ENCODE assay signal across 1 cellular context in the genomic region with DNA sequence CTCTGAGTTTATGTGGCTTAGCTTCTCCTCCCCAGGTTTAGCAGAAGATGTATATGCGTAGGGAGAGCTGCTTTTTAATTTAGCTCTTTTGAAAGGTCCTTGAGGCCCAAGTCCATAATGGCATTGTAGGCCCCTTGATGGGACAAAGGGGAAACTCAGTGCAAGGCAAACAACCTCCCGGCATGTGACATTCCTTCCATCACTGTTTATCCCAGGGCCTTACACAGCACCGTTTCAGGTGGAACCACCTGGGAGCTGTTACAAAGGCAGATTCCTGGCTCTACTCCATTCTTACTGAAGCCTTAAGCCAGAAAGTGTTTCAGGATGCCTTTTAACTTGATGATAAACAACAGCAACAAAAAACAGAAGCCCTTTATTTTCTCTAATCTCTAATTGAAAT.
TF ChIP-seq lines count a peak whose summit lies in the region.

No MANE protein-coding gene starts in this region.

TF ChIP-seq in GM23338, 12 proteins besides CTCF, POLR2A, EP300 and RAD21 (continued from another document):
- TF ChIP-seq, protein P1, sequence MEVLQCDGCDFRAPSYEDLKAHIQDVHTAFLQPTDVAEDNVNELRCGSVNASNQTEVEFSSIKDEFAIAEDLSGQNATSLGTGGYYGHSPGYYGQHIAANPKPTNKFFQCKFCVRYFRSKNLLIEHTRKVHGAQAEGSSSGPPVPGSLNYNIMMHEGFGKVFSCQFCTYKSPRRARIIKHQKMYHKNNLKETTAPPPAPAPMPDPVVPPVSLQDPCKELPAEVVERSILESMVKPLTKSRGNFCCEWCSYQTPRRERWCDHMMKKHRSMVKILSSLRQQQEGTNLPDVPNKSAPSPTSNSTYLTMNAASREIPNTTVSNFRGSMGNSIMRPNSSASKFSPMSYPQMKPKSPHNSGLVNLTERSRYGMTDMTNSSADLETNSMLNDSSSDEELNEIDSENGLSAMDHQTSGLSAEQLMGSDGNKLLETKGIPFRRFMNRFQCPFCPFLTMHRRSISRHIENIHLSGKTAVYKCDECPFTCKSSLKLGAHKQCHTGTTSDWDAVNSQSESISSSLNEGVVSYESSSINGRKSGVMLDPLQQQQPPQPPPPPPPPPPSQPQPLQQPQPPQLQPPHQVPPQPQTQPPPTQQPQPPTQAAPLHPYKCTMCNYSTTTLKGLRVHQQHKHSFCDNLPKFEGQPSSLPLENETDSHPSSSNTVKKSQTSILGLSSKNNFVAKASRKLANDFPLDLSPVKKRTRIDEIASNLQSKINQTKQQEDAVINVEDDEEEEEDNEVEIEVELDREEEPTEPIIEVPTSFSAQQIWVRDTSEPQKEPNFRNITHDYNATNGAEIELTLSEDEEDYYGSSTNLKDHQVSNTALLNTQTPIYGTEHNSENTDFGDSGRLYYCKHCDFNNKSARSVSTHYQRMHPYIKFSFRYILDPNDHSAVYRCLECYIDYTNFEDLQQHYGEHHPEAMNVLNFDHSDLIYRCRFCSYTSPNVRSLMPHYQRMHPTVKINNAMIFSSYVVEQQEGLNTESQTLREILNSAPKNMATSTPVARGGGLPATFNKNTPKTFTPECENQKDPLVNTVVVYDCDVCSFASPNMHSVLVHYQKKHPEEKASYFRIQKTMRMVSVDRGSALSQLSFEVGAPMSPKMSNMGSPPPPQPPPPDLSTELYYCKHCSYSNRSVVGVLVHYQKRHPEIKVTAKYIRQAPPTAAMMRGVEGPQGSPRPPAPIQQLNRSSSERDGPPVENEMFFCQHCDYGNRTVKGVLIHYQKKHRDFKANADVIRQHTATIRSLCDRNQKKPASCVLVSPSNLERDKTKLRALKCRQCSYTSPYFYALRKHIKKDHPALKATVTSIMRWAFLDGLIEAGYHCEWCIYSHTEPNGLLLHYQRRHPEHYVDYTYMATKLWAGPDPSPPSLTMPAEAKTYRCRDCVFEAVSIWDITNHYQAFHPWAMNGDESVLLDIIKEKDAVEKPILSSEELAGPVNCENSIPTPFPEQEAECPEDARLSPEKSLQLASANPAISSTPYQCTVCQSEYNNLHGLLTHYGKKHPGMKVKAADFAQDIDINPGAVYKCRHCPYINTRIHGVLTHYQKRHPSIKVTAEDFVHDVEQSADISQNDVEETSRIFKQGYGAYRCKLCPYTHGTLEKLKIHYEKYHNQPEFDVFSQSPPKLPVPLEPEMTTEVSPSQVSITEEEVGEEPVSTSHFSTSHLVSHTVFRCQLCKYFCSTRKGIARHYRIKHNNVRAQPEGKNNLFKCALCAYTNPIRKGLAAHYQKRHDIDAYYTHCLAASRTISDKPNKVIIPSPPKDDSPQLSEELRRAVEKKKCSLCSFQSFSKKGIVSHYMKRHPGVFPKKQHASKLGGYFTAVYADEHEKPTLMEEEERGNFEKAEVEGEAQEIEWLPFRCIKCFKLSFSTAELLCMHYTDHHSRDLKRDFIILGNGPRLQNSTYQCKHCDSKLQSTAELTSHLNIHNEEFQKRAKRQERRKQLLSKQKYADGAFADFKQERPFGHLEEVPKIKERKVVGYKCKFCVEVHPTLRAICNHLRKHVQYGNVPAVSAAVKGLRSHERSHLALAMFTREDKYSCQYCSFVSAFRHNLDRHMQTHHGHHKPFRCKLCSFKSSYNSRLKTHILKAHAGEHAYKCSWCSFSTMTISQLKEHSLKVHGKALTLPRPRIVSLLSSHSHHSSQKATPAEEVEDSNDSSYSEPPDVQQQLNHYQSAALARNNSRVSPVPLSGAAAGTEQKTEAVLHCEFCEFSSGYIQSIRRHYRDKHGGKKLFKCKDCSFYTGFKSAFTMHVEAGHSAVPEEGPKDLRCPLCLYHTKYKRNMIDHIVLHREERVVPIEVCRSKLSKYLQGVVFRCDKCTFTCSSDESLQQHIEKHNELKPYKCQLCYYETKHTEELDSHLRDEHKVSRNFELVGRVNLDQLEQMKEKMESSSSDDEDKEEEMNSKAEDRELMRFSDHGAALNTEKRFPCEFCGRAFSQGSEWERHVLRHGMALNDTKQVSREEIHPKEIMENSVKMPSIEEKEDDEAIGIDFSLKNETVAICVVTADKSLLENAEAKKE (CRISPR knock-in tag; IDR thresholded peaks at IDR 0.05): no peak
- no peak for TF ChIP-seq EZH2 (IDR thresholded peaks at IDR 0.05; ENCODE audit: low read depth, unreplicated experiment)
- no peak for TF ChIP-seq STAT1 (IDR thresholded peaks at IDR 0.05; ENCODE audit: unreplicated experiment)
- TF ChIP-seq, protein P2, sequence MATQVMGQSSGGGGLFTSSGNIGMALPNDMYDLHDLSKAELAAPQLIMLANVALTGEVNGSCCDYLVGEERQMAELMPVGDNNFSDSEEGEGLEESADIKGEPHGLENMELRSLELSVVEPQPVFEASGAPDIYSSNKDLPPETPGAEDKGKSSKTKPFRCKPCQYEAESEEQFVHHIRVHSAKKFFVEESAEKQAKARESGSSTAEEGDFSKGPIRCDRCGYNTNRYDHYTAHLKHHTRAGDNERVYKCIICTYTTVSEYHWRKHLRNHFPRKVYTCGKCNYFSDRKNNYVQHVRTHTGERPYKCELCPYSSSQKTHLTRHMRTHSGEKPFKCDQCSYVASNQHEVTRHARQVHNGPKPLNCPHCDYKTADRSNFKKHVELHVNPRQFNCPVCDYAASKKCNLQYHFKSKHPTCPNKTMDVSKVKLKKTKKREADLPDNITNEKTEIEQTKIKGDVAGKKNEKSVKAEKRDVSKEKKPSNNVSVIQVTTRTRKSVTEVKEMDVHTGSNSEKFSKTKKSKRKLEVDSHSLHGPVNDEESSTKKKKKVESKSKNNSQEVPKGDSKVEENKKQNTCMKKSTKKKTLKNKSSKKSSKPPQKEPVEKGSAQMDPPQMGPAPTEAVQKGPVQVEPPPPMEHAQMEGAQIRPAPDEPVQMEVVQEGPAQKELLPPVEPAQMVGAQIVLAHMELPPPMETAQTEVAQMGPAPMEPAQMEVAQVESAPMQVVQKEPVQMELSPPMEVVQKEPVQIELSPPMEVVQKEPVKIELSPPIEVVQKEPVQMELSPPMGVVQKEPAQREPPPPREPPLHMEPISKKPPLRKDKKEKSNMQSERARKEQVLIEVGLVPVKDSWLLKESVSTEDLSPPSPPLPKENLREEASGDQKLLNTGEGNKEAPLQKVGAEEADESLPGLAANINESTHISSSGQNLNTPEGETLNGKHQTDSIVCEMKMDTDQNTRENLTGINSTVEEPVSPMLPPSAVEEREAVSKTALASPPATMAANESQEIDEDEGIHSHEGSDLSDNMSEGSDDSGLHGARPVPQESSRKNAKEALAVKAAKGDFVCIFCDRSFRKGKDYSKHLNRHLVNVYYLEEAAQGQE (IDR thresholded peaks at IDR 0.05; ENCODE audit: unreplicated experiment): no peak
- TF ChIP-seq ZNF331 (CRISPR knock-in tag; IDR thresholded peaks at IDR 0.05; ENCODE audit: low read depth): no peak
